Comparison of ENCODE assay signal across 13 cellular contexts in the genomic region with DNA sequence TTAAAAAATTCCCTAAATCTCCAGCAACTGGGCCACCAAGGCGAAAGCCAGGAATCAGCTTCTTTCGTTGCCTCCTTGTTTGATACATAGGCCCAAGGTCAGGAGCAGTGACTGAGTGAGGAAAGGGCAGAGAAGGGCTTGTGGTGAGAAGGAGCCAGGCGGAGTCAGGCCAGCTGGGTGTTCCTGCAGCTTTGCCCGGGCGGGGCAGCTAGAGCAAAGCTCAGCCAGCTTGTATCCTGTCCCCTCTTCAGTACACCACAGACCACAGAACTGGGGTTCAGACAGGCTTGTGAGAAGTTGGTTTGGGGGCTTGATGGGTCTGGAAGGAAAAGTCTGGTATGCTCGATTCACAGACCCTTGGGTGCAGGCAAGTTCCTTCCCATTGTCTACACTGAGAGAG.
DNase-seq lines count a peak whose midpoint lies in the region; ATAC-seq lines count a peak whose summit lies in the region.
"Had no signal": no experiment of that assay in that cellular context is flagged by ENCODE, and none has a peak within 500 bp of the region (broad histone marks: within the 10 kb centered on the region; RNA-seq: fewer than 3 reads in every experiment).

No MANE protein-coding gene starts in this region.

- no peak overlapping the region for H3K4me3 Mint-ChIP-seq in activated naive CD8-positive, alpha-beta T cell treated with anti-CD3 and anti-CD28 coated beads, Interleukin-2, amount 50 U/mL, for 24 hours

- peaks cover 56% of the 10 kb centered on the region for H3K4me1 Mint-ChIP-seq in activated naive CD8-positive, alpha-beta T cell treated with anti-CD3 and anti-CD28 coated beads, Interleukin-2, amount 50 U/mL, for 24 hours

- DNase-seq in activated gamma-delta T cell treated with Interleukin-2 at 50 U/mL for 16 hours (peak; percentile 17), activated gamma-delta T cell (lab: John Stamatoyannopoulos, UW) (no peak)
- peak; percentile 27 for DNase-seq in activated naive CD8-positive, alpha-beta T cell treated with anti-CD3 and anti-CD28 coated beads, Interleukin-2, amount 50 U/mL, for 24 hours
- DNase-seq in stimulated activated naive CD8-positive, alpha-beta T cell treated with anti-CD3 and anti-CD28 coated beads, Interleukin-15, Interleukin-2, amounts not matched to agents 100 U/mL and 50 U/mL, for 24 hours: peak; percentile 18
- DNase-seq: activated T-cell treated with anti-CD3 and anti-CD28 coated beads, Interleukin-2, amount 50 U/mL, for 72 hours; GF-D8; Kasumi-1; NCI-H69; upper lobe of right lung had no signal

- H3K9me3 Mint-ChIP-seq in activated naive CD8-positive, alpha-beta T cell treated with anti-CD3 and anti-CD28 coated beads, Interleukin-2, amount 50 U/mL, for 24 hours: no peaks in the 10 kb centered on the region
- H3K9me3 Mint-ChIP-seq: activated T-cell treated with anti-CD3 and anti-CD28 coated beads, Interleukin-2, amount 50 U/mL, for 72 hours had no signal

- peaks cover 30% of the 10 kb centered on the region for H3K36me3 Mint-ChIP-seq in activated naive CD8-positive, alpha-beta T cell treated with anti-CD3 and anti-CD28 coated beads, Interleukin-2, amount 50 U/mL, for 24 hours (ENCODE audit: low read depth)

- H3K27ac Mint-ChIP-seq in activated naive CD8-positive, alpha-beta T cell treated with anti-CD3 and anti-CD28 coated beads, Interleukin-2, amount 50 U/mL, for 24 hours: no peak overlapping the region
- H3K27ac Mint-ChIP-seq: activated T-cell treated with anti-CD3 and anti-CD28 coated beads, Interleukin-2, amount 50 U/mL, for 72 hours had no signal

- H3K27me3 Mint-ChIP-seq in activated naive CD8-positive, alpha-beta T cell treated with anti-CD3 and anti-CD28 coated beads, Interleukin-2, amount 50 U/mL, for 24 hours: no peaks in the 10 kb centered on the region

- ATAC-seq in HG02759 (IDR thresholded peaks at IDR 0.05; ENCODE audit: unreplicated experiment) (peak; percentile 51), HG02571 (IDR thresholded peaks at IDR 0.05; ENCODE audit: unreplicated experiment) (no peak), GM19395 (IDR thresholded peaks at IDR 0.05; ENCODE audit: unreplicated experiment) (no peak), GM19455 (IDR thresholded peaks at IDR 0.05; ENCODE audit: unreplicated experiment) (no peak)
- peak; percentile 44 for ATAC-seq in activated naive CD8-positive, alpha-beta T cell treated with anti-CD3 and anti-CD28 coated beads, Interleukin-2, amount 50 U/mL, for 24 hours
- peak; percentile 42 for ATAC-seq in stimulated activated naive CD8-positive, alpha-beta T cell treated with anti-CD3 and anti-CD28 coated beads, Interleukin-15, Interleukin-2, amounts not matched to agents 100 U/mL and 50 U/mL, for 24 hours

Comparison
In these comparisons a context has a peak if more than half of its experiments do, and no peak if none do; other contexts are left out.
1. ATAC-seq: peak in HG02759 (single experiment), activated naive CD8-positive, alpha-beta T cell treated with anti-CD3 and anti-CD28 coated beads, Interleukin-2, amount 50 U/mL, for 24 hours (single experiment) and stimulated activated naive CD8-positive, alpha-beta T cell treated with anti-CD3 and anti-CD28 coated beads, Interleukin-15, Interleukin-2, amounts not matched to agents 100 U/mL and 50 U/mL, for 24 hours (single experiment); none in HG02571 (single experiment), GM19395 (single experiment) and GM19455 (single experiment).